Comparison of ENCODE assay signal across 1 cellular context in genomic region chr10:68720793-68721672, GRCh38.
TF ChIP-seq lines count a peak whose summit lies in the region.

A gene with protein sequence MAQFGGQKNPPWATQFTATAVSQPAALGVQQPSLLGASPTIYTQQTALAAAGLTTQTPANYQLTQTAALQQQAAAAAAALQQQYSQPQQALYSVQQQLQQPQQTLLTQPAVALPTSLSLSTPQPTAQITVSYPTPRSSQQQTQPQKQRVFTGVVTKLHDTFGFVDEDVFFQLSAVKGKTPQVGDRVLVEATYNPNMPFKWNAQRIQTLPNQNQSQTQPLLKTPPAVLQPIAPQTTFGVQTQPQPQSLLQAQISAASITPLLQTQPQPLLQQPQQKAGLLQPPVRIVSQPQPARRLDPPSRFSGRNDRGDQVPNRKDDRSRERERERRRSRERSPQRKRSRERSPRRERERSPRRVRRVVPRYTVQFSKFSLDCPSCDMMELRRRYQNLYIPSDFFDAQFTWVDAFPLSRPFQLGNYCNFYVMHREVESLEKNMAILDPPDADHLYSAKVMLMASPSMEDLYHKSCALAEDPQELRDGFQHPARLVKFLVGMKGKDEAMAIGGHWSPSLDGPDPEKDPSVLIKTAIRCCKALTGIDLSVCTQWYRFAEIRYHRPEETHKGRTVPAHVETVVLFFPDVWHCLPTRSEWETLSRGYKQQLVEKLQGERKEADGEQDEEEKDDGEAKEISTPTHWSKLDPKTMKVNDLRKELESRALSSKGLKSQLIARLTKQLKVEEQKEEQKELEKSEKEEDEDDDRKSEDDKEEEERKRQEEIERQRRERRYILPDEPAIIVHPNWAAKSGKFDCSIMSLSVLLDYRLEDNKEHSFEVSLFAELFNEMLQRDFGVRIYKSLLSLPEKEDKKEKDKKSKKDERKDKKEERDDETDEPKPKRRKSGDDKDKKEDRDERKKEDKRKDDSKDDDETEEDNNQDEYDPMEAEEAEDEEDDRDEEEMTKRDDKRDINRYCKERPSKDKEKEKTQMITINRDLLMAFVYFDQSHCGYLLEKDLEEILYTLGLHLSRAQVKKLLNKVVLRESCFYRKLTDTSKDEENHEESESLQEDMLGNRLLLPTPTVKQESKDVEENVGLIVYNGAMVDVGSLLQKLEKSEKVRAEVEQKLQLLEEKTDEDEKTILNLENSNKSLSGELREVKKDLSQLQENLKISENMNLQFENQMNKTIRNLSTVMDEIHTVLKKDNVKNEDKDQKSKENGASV (plus strand): TSS chr10:68721239. CDS start chr10:68722505, 1,266 bp downstream.

TF ChIP-seq in K562, 482 proteins besides CTCF, POLR2A, EP300 and RAD21 (continued from another document and continues in another):
- TF ChIP-seq RREB1 (CRISPR knock-in tag; IDR thresholded peaks at IDR 0.05), result no peak; the same call in 1 of the 2 replicates
- 0 out of 2 replicates have a peak, but pooled peaks have one; percentile 64 for TF ChIP-seq E2F4 (CRISPR knock-in tag; IDR thresholded peaks at IDR 0.05; ENCODE audit: low read depth)
- no peak for TF ChIP-seq RHOXF2B (CRISPR knock-in tag; conservative IDR thresholded peaks at IDR 0.05)
- TF ChIP-seq KLF10 (CRISPR knock-in tag; IDR thresholded peaks at IDR 0.05), result no peak
- TF ChIP-seq MCM3 (IDR thresholded peaks at IDR 0.05), result no peak
- peak; percentile 77; the same call in 1 of the 2 replicates for TF ChIP-seq MYC (IDR thresholded peaks at IDR 0.05; ENCODE audit: low read depth, low read length)
- TF ChIP-seq MYC (CRISPR knock-in tag; IDR thresholded peaks at IDR 0.05; ENCODE audit: borderline replicate concordance, low read depth), result peak; percentile 74; the same call in 1 of the 2 replicates
- peak; percentile 94 for TF ChIP-seq EP400 (IDR thresholded peaks at IDR 0.05)
- TF ChIP-seq JUN (IDR thresholded peaks at IDR 0.05; ENCODE audit: borderline replicate concordance, low read depth, low read length), result peak; percentile 32; the same call in 1 of the 2 replicates
- TF ChIP-seq JUN (CRISPR knock-in tag; IDR thresholded peaks at IDR 0.05; ENCODE audit: borderline replicate concordance), result no peak
- no peak for TF ChIP-seq RBM39 (optimal IDR thresholded peaks at IDR 0.05; ENCODE audit: low read depth, low read length)
- no peak for TF ChIP-seq HMG20B (CRISPR knock-in tag; IDR thresholded peaks at IDR 0.05)
- peak; percentile 51; the same call in 1 of the 2 replicates for TF ChIP-seq MBD2 (IDR thresholded peaks at IDR 0.05; ENCODE audit: borderline replicate concordance, low read depth)
- peak; percentile 77 for TF ChIP-seq RB1 (IDR thresholded peaks at IDR 0.05; ENCODE audit: low read depth)
- TF ChIP-seq, protein P1, sequence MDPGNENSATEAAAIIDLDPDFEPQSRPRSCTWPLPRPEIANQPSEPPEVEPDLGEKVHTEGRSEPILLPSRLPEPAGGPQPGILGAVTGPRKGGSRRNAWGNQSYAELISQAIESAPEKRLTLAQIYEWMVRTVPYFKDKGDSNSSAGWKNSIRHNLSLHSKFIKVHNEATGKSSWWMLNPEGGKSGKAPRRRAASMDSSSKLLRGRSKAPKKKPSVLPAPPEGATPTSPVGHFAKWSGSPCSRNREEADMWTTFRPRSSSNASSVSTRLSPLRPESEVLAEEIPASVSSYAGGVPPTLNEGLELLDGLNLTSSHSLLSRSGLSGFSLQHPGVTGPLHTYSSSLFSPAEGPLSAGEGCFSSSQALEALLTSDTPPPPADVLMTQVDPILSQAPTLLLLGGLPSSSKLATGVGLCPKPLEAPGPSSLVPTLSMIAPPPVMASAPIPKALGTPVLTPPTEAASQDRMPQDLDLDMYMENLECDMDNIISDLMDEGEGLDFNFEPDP (CRISPR knock-in tag; IDR thresholded peaks at IDR 0.05), result no peak
- TF ChIP-seq TBP (optimal IDR thresholded peaks at IDR 0.05; ENCODE audit: low read depth, low read length), result peak; percentile 90
- peak; percentile 68; the same call in 1 of the 2 replicates for TF ChIP-seq NR2C1 (IDR thresholded peaks at IDR 0.05)
- peak; percentile 69 for TF ChIP-seq NR2C1 (tag; IDR thresholded peaks at IDR 0.05)
- TF ChIP-seq, protein P2, sequence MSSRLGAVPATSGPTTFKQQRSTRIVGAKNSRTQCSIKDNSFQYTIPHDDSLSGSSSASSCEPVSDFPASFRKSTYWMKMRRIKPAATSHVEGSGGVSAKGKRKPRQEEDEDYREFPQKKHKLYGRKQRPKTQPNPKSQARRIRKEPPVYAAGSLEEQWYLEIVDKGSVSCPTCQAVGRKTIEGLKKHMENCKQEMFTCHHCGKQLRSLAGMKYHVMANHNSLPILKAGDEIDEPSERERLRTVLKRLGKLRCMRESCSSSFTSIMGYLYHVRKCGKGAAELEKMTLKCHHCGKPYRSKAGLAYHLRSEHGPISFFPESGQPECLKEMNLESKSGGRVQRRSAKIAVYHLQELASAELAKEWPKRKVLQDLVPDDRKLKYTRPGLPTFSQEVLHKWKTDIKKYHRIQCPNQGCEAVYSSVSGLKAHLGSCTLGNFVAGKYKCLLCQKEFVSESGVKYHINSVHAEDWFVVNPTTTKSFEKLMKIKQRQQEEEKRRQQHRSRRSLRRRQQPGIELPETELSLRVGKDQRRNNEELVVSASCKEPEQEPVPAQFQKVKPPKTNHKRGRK (tag; IDR thresholded peaks at IDR 0.05), result no peak
- TF ChIP-seq ETV5 (CRISPR knock-in tag; IDR thresholded peaks at IDR 0.05; ENCODE audit: low read depth), result no peak; the same call in 1 of the 2 replicates
- no peak for TF ChIP-seq ZKSCAN3 (CRISPR knock-in tag; IDR thresholded peaks at IDR 0.05)
- peak in 1 of 2 experiments; percentile 68; a peak in 2 of 4 replicates for TF ChIP-seq RCOR1 (IDR thresholded peaks at IDR 0.05; ENCODE audit: borderline replicate concordance in 1 of 2, low read depth in 2 of 2, low read length in 2 of 2)
- TF ChIP-seq ZNF384 (IDR thresholded peaks at IDR 0.05; ENCODE audit: low read depth, low read length), result peak; percentile 87
- no peak for TF ChIP-seq ZNF785 (CRISPR knock-in tag; IDR thresholded peaks at IDR 0.05)
- TF ChIP-seq BMI1 (IDR thresholded peaks at IDR 0.05; ENCODE audit: low read length), result no peak
- TF ChIP-seq TCFL5 (CRISPR knock-in tag; conservative IDR thresholded peaks at IDR 0.05), result no peak
- TF ChIP-seq BDP1 (IDR thresholded peaks at IDR 0.05; ENCODE audit: insufficient read depth, insufficient read length), result no peak
- TF ChIP-seq NFXL1 (CRISPR knock-in tag; IDR thresholded peaks at IDR 0.05), result no peak
- TF ChIP-seq, protein P3, sequence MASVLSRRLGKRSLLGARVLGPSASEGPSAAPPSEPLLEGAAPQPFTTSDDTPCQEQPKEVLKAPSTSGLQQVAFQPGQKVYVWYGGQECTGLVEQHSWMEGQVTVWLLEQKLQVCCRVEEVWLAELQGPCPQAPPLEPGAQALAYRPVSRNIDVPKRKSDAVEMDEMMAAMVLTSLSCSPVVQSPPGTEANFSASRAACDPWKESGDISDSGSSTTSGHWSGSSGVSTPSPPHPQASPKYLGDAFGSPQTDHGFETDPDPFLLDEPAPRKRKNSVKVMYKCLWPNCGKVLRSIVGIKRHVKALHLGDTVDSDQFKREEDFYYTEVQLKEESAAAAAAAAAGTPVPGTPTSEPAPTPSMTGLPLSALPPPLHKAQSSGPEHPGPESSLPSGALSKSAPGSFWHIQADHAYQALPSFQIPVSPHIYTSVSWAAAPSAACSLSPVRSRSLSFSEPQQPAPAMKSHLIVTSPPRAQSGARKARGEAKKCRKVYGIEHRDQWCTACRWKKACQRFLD (CRISPR knock-in tag; IDR thresholded peaks at IDR 0.05), result peak; percentile 97
- no peak for TF ChIP-seq ZC3H11A (IDR thresholded peaks at IDR 0.05; ENCODE audit: low read depth, low read length)
- no peak for TF ChIP-seq EHMT2 (IDR thresholded peaks at IDR 0.05)
- no peak for TF ChIP-seq ETS2 (tag; IDR thresholded peaks at IDR 0.05; ENCODE audit: borderline replicate concordance, poor library complexity, severe bottlenecking)
- TF ChIP-seq ZBTB12 (CRISPR knock-in tag; IDR thresholded peaks at IDR 0.05), result peak; percentile 49; the same call in 1 of the 2 replicates
- TF ChIP-seq, protein P4, sequence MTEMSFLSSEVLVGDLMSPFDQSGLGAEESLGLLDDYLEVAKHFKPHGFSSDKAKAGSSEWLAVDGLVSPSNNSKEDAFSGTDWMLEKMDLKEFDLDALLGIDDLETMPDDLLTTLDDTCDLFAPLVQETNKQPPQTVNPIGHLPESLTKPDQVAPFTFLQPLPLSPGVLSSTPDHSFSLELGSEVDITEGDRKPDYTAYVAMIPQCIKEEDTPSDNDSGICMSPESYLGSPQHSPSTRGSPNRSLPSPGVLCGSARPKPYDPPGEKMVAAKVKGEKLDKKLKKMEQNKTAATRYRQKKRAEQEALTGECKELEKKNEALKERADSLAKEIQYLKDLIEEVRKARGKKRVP (CRISPR knock-in tag; IDR thresholded peaks at IDR 0.05), result peak; percentile 11; the same call in 1 of the 2 replicates
- no peak for TF ChIP-seq ZSCAN32 (CRISPR knock-in tag; IDR thresholded peaks at IDR 0.05)
- TF ChIP-seq JUNB (CRISPR knock-in tag; conservative IDR thresholded peaks at IDR 0.05), result no peak
- no peak for TF ChIP-seq COPS2 (conservative IDR thresholded peaks at IDR 0.05)
- peak; percentile 46; the same call in 1 of the 2 replicates for TF ChIP-seq STAT5B (CRISPR knock-in tag; IDR thresholded peaks at IDR 0.05)
- TF ChIP-seq ERF (CRISPR knock-in tag; IDR thresholded peaks at IDR 0.05), result 0 out of 2 replicates have a peak, but pooled peaks have one; percentile 25
- peak; percentile 100 for TF ChIP-seq TOE1 (IDR thresholded peaks at IDR 0.05; ENCODE audit: borderline replicate concordance)
- 0 out of 2 replicates have a peak, but pooled peaks have one; percentile 33 for TF ChIP-seq TOE1 (CRISPR knock-in tag; IDR thresholded peaks at IDR 0.05; ENCODE audit: borderline replicate concordance, low read depth)
- no peak for TF ChIP-seq XRCC4 (IDR thresholded peaks at IDR 0.05; ENCODE audit: extremely low read depth, insufficient read depth, insufficient read length)
- peak; percentile 95 for TF ChIP-seq SUPT5H (IDR thresholded peaks at IDR 0.05)
- no peak for TF ChIP-seq NUFIP1 (IDR thresholded peaks at IDR 0.05; ENCODE audit: partially characterized antibody)
- TF ChIP-seq ZNF589 (CRISPR knock-in tag; IDR thresholded peaks at IDR 0.05; ENCODE audit: low read depth), result peak; percentile 92
- TF ChIP-seq ZNF699 (CRISPR knock-in tag; IDR thresholded peaks at IDR 0.05; ENCODE audit: insufficient replicate concordance), result no peak
- TF ChIP-seq ETV1 (tag; conservative IDR thresholded peaks at IDR 0.05; ENCODE audit: low read depth), result peak; percentile 23; the same call in 1 of the 2 replicates
- no peak for TF ChIP-seq TSC22D4 (tag; IDR thresholded peaks at IDR 0.05)
